In the genomic region with DNA sequence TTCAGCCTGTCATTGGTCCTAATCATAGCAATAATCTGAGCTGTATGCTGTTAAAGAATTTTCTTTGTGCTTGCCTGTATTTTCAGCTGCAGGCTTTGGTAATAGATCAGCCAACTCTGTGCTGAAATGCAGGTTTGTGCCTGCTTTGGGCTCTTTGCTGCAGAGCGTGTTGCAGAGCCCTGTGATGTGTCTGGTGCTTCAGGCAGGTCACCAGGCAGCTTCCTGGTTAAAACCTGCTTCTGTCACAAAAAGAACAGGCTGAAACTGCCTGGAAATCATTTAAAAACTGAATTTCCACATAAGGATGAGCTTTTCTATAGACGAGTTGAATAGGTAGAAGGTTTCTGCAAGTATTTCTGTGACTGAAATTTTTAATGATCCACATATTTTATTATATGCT, we compare ENCODE assay signal across 13 cellular contexts. TPM values are rescaled to one million over a fixed set of nuclear protein-coding genes. Genes with fewer than 3 reads are reported as not detected.
DNase-seq lines count a peak whose midpoint lies in the region; ATAC-seq and TF ChIP-seq lines count a peak whose summit lies in the region.
"Had no signal": no experiment of that assay in that cellular context is flagged by ENCODE, and none has a peak within 500 bp of the region (broad histone marks: within the 10 kb centered on the region; RNA-seq: fewer than 3 reads in every experiment).

No MANE protein-coding gene starts in this region.

- H3K4me3 ChIP-seq in CD8-positive, alpha-beta T cell (ENCODE audit: low read depth, low read length), result peak overlapping the region; percentile 13
- H3K4me3 ChIP-seq: lung, thoracic aorta had no signal

- peak overlapping the region; percentile 80 for H3K27ac Mint-ChIP-seq in CD8-positive, alpha-beta T cell
- H3K27ac Mint-ChIP-seq in nephron progenitor cell, result no peak overlapping the region

- no peaks in the 10 kb centered on the region for H3K27me3 Mint-ChIP-seq in CD8-positive, alpha-beta T cell (ENCODE audit: low read depth)
- H3K27me3 Mint-ChIP-seq in nephron progenitor cell (ENCODE audit: low read depth, poor library complexity), result peaks cover 4% of the 10 kb centered on the region

- H3K4me3 Mint-ChIP-seq in CD8-positive, alpha-beta T cell, result peak overlapping the region; percentile 94
- peak overlapping the region; percentile 55 for H3K4me3 Mint-ChIP-seq in nephron progenitor cell

- peaks cover 9% of the 10 kb centered on the region for H3K36me3 Mint-ChIP-seq in CD8-positive, alpha-beta T cell
- H3K36me3 Mint-ChIP-seq in nephron progenitor cell (ENCODE audit: low read depth), result no peaks in the 10 kb centered on the region

- H3K4me1 ChIP-seq in CD8-positive, alpha-beta T cell (ENCODE audit: insufficient read depth, low read length), result peaks cover 51% of the 10 kb centered on the region

- CTCF ChIA-PET in CD8-positive, alpha-beta T cell (lab: Charles Lee), result interaction anchor here (1.0 to 10.6 kb wide), 4 partner anchors 10 to 133 kb away, joined by 3 to 150 read pairs (median 4); no protein-coding TSS in a partner anchor

- POLR2A ChIA-PET in CD8-positive, alpha-beta T cell (lab: Charles Lee), result interaction anchor here (0.5 to 4.2 kb wide), 4 partner anchors 12 to 816 kb away, joined by 3 to 17 read pairs (median 8); a partner anchor contains a TSS

- no peaks in the 10 kb centered on the region for H3K27me3 ChIP-seq in CD8-positive, alpha-beta T cell (ENCODE audit: insufficient read depth, low read length)

- H3K9me3 ChIP-seq in CD8-positive, alpha-beta T cell (ENCODE audit: low read length), result no peaks in the 10 kb centered on the region
- H3K9me3 ChIP-seq: thoracic aorta had no signal

- H3K27ac ChIP-seq in CD8-positive, alpha-beta T cell (ENCODE audit: low read depth, low read length), result no peak overlapping the region
- H3K27ac ChIP-seq: thoracic aorta had no signal

- H3K9me3 Mint-ChIP-seq in CD8-positive, alpha-beta T cell, result no peaks in the 10 kb centered on the region
- no peaks in the 10 kb centered on the region for H3K9me3 Mint-ChIP-seq in nephron progenitor cell

- no peak for TF ChIP-seq CTCF in CD8-positive, alpha-beta T cell (IDR thresholded peaks at IDR 0.05)
- no peak for TF ChIP-seq CTCF in nephron progenitor cell (IDR thresholded peaks at IDR 0.05)

- ATAC-seq in CD8-positive, alpha-beta T cell, result no peak
- no peak for ATAC-seq in GM19463 (IDR thresholded peaks at IDR 0.05; ENCODE audit: unreplicated experiment)

- DNase-seq in CD8-positive, alpha-beta T cell, result peak in 3 of 7 experiments; percentile 27 to 58 (median 31)
- DNase-seq in NCI-H526 treated with DMSO at 0.1 percent for 48 hours (lab: John Stamatoyannopoulos, UW) (peak; percentile 12), cerebellum (ENCODE audit: low spot score) (peak; percentile 54), nephron progenitor cell (no peak), NCI-H2081 treated with DMSO at 0.1 percent for 48 hours (lab: John Stamatoyannopoulos, UW) (no peak), mucosa of gallbladder (ENCODE audit: low spot score) (no peak)
- no peak for DNase-seq in activated CD8-positive, alpha-beta memory T cell treated with anti-CD3 and anti-CD28 coated beads, Interleukin-2, amount 50 U/mL, for 48 hours
- DNase-seq: foreskin melanocyte, GDM1, NCI-H446 had no signal

- no peaks in the 10 kb centered on the region for H3K36me3 ChIP-seq in CD8-positive, alpha-beta T cell (ENCODE audit: insufficient read depth, low read length)
- H3K36me3 ChIP-seq: thoracic aorta had no signal

- H3K4me1 Mint-ChIP-seq in CD8-positive, alpha-beta T cell (ENCODE audit: low read depth), result peaks cover 61% of the 10 kb centered on the region
- peaks cover 52% of the 10 kb centered on the region for H3K4me1 Mint-ChIP-seq in nephron progenitor cell

- intact Hi-C loops in CD8-positive, alpha-beta T cell (cut with DNase I, micrococcal nuclease), result loop anchor here in 1 of 2 experiments (2.0 to 5.0 kb wide), 2 partner anchors 25 to 39 kb away; no protein-coding TSS in a partner anchor

RNA-seq across cellular contexts. Expression of a gene that starts 3.1 kb away (rescaled TPM):
- total RNA-seq in CD8-positive, alpha-beta T cell, result 10 to 100 TPM; 18.8 to 20.7 TPM
- total RNA-seq in cerebellum (77.0 TPM), mucosa of gallbladder (23.1 TPM)

Comparison
In these comparisons a context has a peak if more than half of its experiments do, and no peak if none do; other contexts are left out.
1. DNase-seq: peak in NCI-H526 treated with DMSO at 0.1 percent for 48 hours (single experiment) and cerebellum (single experiment); none in nephron progenitor cell (single experiment), NCI-H2081 treated with DMSO at 0.1 percent for 48 hours (single experiment), mucosa of gallbladder (single experiment) and activated CD8-positive, alpha-beta memory T cell treated with anti-CD3 and anti-CD28 coated beads, Interleukin-2, amount 50 U/mL, for 48 hours (single experiment).